In genomic region chr5:110968246-110969005, GRCh38 we compare ENCODE assay signal across 17 cellular contexts.
"Had no signal": no experiment of that assay in that cellular context is flagged by ENCODE, and none has a peak within 500 bp of the region (broad histone marks: within the 10 kb centered on the region; RNA-seq: fewer than 3 reads in every experiment).

No MANE protein-coding gene starts in this region.

- H3K27me3 ChIP-seq: tibial artery had no signal

- H3K27ac Mint-ChIP-seq: activated naive CD8-positive, alpha-beta T cell; memory B cell; progenitor cell of endocrine pancreas had no signal

- H3K36me3 Mint-ChIP-seq: activated naive CD8-positive, alpha-beta T cell; memory B cell had no signal

- H3K27me3 Mint-ChIP-seq: memory B cell, progenitor cell of endocrine pancreas had no signal

- H3K36me3 ChIP-seq: left ventricle myocardium inferior, tibial artery, WERI-Rb-1 had no signal

- H3K9me3 ChIP-seq: left ventricle myocardium inferior, tibial artery had no signal

- H3K4me1 Mint-ChIP-seq: memory B cell had no signal

- DNase-seq: activated CD4-positive, alpha-beta T cell treated with anti-CD3 and anti-CD28 coated beads for 1 hour; activated CD4-positive, alpha-beta T cell treated with anti-CD3 and anti-CD28 coated beads, Interleukin-2, amount 50 U/mL, for 4 hours; activated gamma-delta T cell; amniotic stem cell; dermis blood vessel endothelial cell; effector memory CD4-positive, alpha-beta T cell; kidney; left ventricle myocardium inferior; occipital lobe; stimulated activated CD4-positive, alpha-beta T cell treated with anti-CD3 and anti-CD28 coated beads, Interleukin-2, amount 100 ng/mL, for 24 hours; stimulated activated naive CD4-positive, alpha-beta T cell treated with Interleukin-2 at 50 U/mL for 16 hours; substantia nigra; tibial artery; WERI-Rb-1 had no signal

- H3K4me3 Mint-ChIP-seq: activated naive CD8-positive, alpha-beta T cell; memory B cell had no signal

- H3K4me3 ChIP-seq: left ventricle myocardium inferior, tibial artery had no signal

- H3K27ac ChIP-seq: left ventricle myocardium inferior, tibial artery, WERI-Rb-1 had no signal
